Comparison of ENCODE assay signal across 1 cellular context in genomic region chr14:88612981-88613380, GRCh38.
TF ChIP-seq lines count a peak whose summit lies in the region.

No MANE protein-coding gene starts in this region.

TF ChIP-seq in SK-N-SH, 30 proteins besides CTCF, POLR2A, EP300 and RAD21 (continued from another document):
- TF ChIP-seq ELF1 (IDR thresholded peaks at IDR 0.05) (no peak), YY1 (IDR thresholded peaks at IDR 0.05; ENCODE audit: low read depth) (no peak), POLR2AphosphoS5 (IDR thresholded peaks at IDR 0.05; ENCODE audit: low read depth, low read length) (no peak), RXRA (IDR thresholded peaks at IDR 0.05; ENCODE audit: borderline replicate concordance, low read depth) (no peak), IRF3 (IDR thresholded peaks at IDR 0.05; ENCODE audit: low read depth, low read length) (no peak), TEAD4 (IDR thresholded peaks at IDR 0.05; ENCODE audit: borderline replicate concordance, insufficient read depth) (no peak), RCOR1 (IDR thresholded peaks at IDR 0.05; ENCODE audit: low read length) (no peak), MXI1 (IDR thresholded peaks at IDR 0.05; ENCODE audit: low read depth, low read length) (no peak), FOXJ3 (CRISPR knock-in tag; IDR thresholded peaks at IDR 0.05) (no peak), GATA2 (CRISPR knock-in tag; IDR thresholded peaks at IDR 0.05) (no peak), EZH2phosphoT487 (IDR thresholded peaks at IDR 0.05; ENCODE audit: borderline replicate concordance, low read depth) (no peak)
